Comparison of ENCODE assay signal across 28 cellular contexts in genomic region chr2:217011576-217011975, GRCh38.
"Had no signal": no experiment of that assay in that cellular context is flagged by ENCODE, and none has a peak within 500 bp of the region (broad histone marks: within the 10 kb centered on the region; RNA-seq: fewer than 3 reads in every experiment).

No MANE protein-coding gene starts in this region.

- H3K36me3 ChIP-seq: stomach, suprapubic skin, thoracic aorta, thyroid gland, tibial artery, tibial nerve, transverse colon, upper lobe of left lung, upper lobe of right lung, uterus, vagina had no signal

- H3K27ac ChIP-seq: stomach, suprapubic skin, testis, thoracic aorta, thyroid gland, tibial artery, tibial nerve, transverse colon, upper lobe of left lung, upper lobe of right lung, uterus, vagina had no signal

- H3K9me3 ChIP-seq: stomach, suprapubic skin, testis, thoracic aorta, thyroid gland, tibial artery, tibial nerve, transverse colon, upper lobe of left lung, upper lobe of right lung, uterus, vagina had no signal

- H3K4me1 Mint-ChIP-seq: stimulated activated effector memory CD8-positive, alpha-beta T cell treated with anti-CD3 and anti-CD28 coated beads, Interleukin-12 subunit alpha, Interleukin-12 subunit beta, amount 100 ng/mL, for 72 hours; stimulated activated memory B cell treated with anti-CD40 and anti-IgM and Interleukin-4, amounts not matched to agents 10 μg/mL and 1 μg/mL and 100 μg/mL, for 72 hours; stimulated activated naive B cell treated with anti-CD40 and anti-IgM and Interleukin-4, amounts not matched to agents 10 μg/mL and 1 μg/mL and 100 μg/mL, for 72 hours had no signal

- H3K27ac Mint-ChIP-seq: stimulated activated effector memory CD8-positive, alpha-beta T cell treated with anti-CD3 and anti-CD28 coated beads, Interleukin-12 subunit alpha, Interleukin-12 subunit beta, amount 100 ng/mL, for 72 hours; stimulated activated memory B cell treated with anti-CD40 and anti-IgM and Interleukin-4, amounts not matched to agents 10 μg/mL and 1 μg/mL and 100 μg/mL, for 72 hours; stimulated activated naive B cell treated with anti-CD40 and anti-IgM and Interleukin-4, amounts not matched to agents 10 μg/mL and 1 μg/mL and 100 μg/mL, for 72 hours; stimulated activated naive CD8-positive, alpha-beta T cell treated with anti-CD3 and anti-CD28 coated beads, Interleukin-15, amount 100 ng/mL, for 72 hours; stimulated activated naive CD8-positive, alpha-beta T cell treated with anti-CD3 and anti-CD28 coated beads, Interleukin-15, Interleukin-2, amounts not matched to agents 100 ng/mL and 50 ng/mL, for 24 hours; type B pancreatic cell had no signal

- H3K9me3 Mint-ChIP-seq: stimulated activated effector memory CD8-positive, alpha-beta T cell treated with anti-CD3 and anti-CD28 coated beads, Interleukin-12 subunit alpha, Interleukin-12 subunit beta, amount 100 ng/mL, for 72 hours; stimulated activated naive CD8-positive, alpha-beta T cell treated with anti-CD3 and anti-CD28 coated beads, Interleukin-15, amount 100 ng/mL, for 72 hours; stimulated activated naive CD8-positive, alpha-beta T cell treated with anti-CD3 and anti-CD28 coated beads, Interleukin-15, Interleukin-2, amounts not matched to agents 100 ng/mL and 50 ng/mL, for 24 hours had no signal

- H3K36me3 Mint-ChIP-seq: stimulated activated effector memory CD8-positive, alpha-beta T cell treated with anti-CD3 and anti-CD28 coated beads, Interleukin-12 subunit alpha, Interleukin-12 subunit beta, amount 100 ng/mL, for 72 hours; stimulated activated memory B cell treated with anti-CD40 and anti-IgM and Interleukin-4, amounts not matched to agents 10 μg/mL and 1 μg/mL and 100 μg/mL, for 72 hours; stimulated activated naive B cell treated with anti-CD40 and anti-IgM and Interleukin-4, amounts not matched to agents 10 μg/mL and 1 μg/mL and 100 μg/mL, for 72 hours; type B pancreatic cell had no signal

- H3K27me3 Mint-ChIP-seq: type B pancreatic cell had no signal

- DNase-seq: stimulated activated CD4-positive, alpha-beta T cell treated with anti-CD3 and anti-CD28 coated beads, Interleukin-2, amount 100 ng/mL, for 48 hours; stimulated activated CD4-positive, alpha-beta T cell treated with anti-CD3 and anti-CD28 coated beads, Interleukin-4, amount 100 ng/mL, for 1 hour; stimulated activated CD4-positive, alpha-beta T cell treated with anti-CD3 and anti-CD28 coated beads, Interleukin-4, amount 100 ng/mL, for 24 hours; stimulated activated CD4-positive, alpha-beta T cell treated with anti-CD3 and anti-CD28 coated beads, Interleukin-4, amount 100 ng/mL, for 4 hours; stimulated activated CD8-positive, alpha-beta memory T cell treated with anti-CD3 and anti-CD28 coated beads, Interleukin-4, amount 100 ng/mL, for 48 hours; stimulated activated naive B cell treated with anti-CD40 and anti-IgM and Interleukin-4, amounts not matched to agents 10 μg/mL and 1 μg/mL and 100 μg/mL, for 72 hours; stimulated activated naive CD4-positive, alpha-beta T cell; stimulated activated naive CD4-positive, alpha-beta T cell treated with Interleukin-2 at 50 U/mL for 16 hours; stimulated activated naive CD8-positive, alpha-beta T cell treated with anti-CD3 and anti-CD28 coated beads, Interleukin-15, amount 100 ng/mL, for 72 hours; stimulated activated naive CD8-positive, alpha-beta T cell treated with anti-CD3 and anti-CD28 coated beads, Interleukin-15, Interleukin-2, amounts not matched to agents 100 U/mL and 50 U/mL, for 24 hours; stomach; substantia nigra; testis; thyroid gland; tibial artery; transverse colon; trophoblast cell; upper lobe of left lung; upper lobe of right lung; uterus had no signal

- H3K4me1 ChIP-seq: suprapubic skin, testis, thyroid gland, tibial nerve, upper lobe of left lung, upper lobe of right lung, uterus, vagina had no signal

- H3K27me3 ChIP-seq: stomach, suprapubic skin, testis, thyroid gland, tibial artery, tibial nerve, transverse colon, upper lobe of left lung, upper lobe of right lung, uterus, vagina had no signal

- H3K4me3 Mint-ChIP-seq: stimulated activated effector memory CD8-positive, alpha-beta T cell treated with anti-CD3 and anti-CD28 coated beads, Interleukin-12 subunit alpha, Interleukin-12 subunit beta, amount 100 ng/mL, for 72 hours; stimulated activated memory B cell treated with anti-CD40 and anti-IgM and Interleukin-4, amounts not matched to agents 10 μg/mL and 1 μg/mL and 100 μg/mL, for 72 hours; stimulated activated naive B cell treated with anti-CD40 and anti-IgM and Interleukin-4, amounts not matched to agents 10 μg/mL and 1 μg/mL and 100 μg/mL, for 72 hours; stimulated activated naive CD8-positive, alpha-beta T cell treated with anti-CD3 and anti-CD28 coated beads, Interleukin-15, amount 100 ng/mL, for 72 hours; stimulated activated naive CD8-positive, alpha-beta T cell treated with anti-CD3 and anti-CD28 coated beads, Interleukin-15, Interleukin-2, amounts not matched to agents 100 ng/mL and 50 ng/mL, for 24 hours; type B pancreatic cell had no signal

- H3K4me3 ChIP-seq: stomach, suprapubic skin, testis, thoracic aorta, thyroid gland, tibial artery, tibial nerve, transverse colon, upper lobe of left lung, upper lobe of right lung, uterus, vagina had no signal
